ENCODE assay signal across 15 cellular contexts in the genomic region with DNA sequence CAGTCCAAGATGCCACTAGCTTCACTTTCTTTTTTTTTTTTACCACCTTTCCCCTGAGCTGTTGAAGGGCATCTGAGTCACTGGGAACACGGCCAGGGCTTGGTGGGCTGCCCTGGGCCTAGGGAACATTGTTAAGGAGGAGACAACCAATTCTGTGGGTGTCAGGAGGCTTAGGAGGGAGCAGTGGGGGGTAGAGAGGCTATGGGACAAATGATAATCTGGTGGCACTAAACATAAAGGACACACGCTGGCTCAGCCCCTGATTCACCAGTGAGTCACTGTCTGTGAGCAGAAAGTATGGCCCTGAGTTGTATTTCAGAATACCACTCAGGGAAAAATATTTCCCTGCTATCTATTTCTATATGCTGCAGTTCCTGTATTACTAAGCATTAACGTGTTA.
A peak's percentile ranks its signal among the peaks of the same experiment; 100 is the strongest.
DNase-seq lines count a peak whose midpoint lies in the region; ATAC-seq and TF ChIP-seq lines count a peak whose summit lies in the region.
"Had no signal": no experiment of that assay in that cellular context is flagged by ENCODE, and none has a peak within 500 bp of the region (broad histone marks: within the 10 kb centered on the region; RNA-seq: fewer than 3 reads in every experiment).

No MANE protein-coding gene starts in this region.

- intact Hi-C loops in CD14-positive monocyte (cut with micrococcal nuclease): no loop called here

- WGBS in SK-N-SH (ENCODE audit: low lambda C conversion rate): 7% methylated on average over 3 of the region's 3 CpGs

- TF ChIP-seq EP300 in SK-N-SH (IDR thresholded peaks at IDR 0.05; ENCODE audit: borderline replicate concordance in 1 of 2, low read depth in 1 of 2, low read length in 1 of 2): peak in 1 of 2 experiments; percentile 60; a peak in 1 of 4 replicates

- no peaks in the 10 kb centered on the region for H3K79me2 ChIP-seq in SK-N-SH (ENCODE audit: insufficient read depth)

- H3K27ac Mint-ChIP-seq in HFFc6 (peak overlapping the region; percentile 48; the same call in 1 of the 2 replicates), CD14-positive monocyte (no peak overlapping the region)
- H3K27ac Mint-ChIP-seq: stimulated activated naive CD8-positive, alpha-beta T cell treated with anti-CD3 and anti-CD28 coated beads, Interleukin-15, Interleukin-2, amounts not matched to agents 100 ng/mL and 50 ng/mL, for 24 hours had no signal

- CTCF ChIA-PET in SK-N-SH (lab: Yijun Ruan, JAX): no interaction called here

- peaks cover 7 to 46% of the 10 kb centered on the region in 2 experiments; a peak in 3 of 4 replicates for H3K4me1 ChIP-seq in SK-N-SH (ENCODE audit: control insufficient read depth in 1 of 2, insufficient read depth in 2 of 2, low read depth in 1 of 2, low read length in 1 of 2)

- POLR2A ChIA-PET in SK-N-SH (lab: Yijun Ruan, JAX): interaction anchor here (0.7 kb wide), 1 partner anchor 608 kb away, joined by 5 read pairs; no protein-coding TSS in a partner anchor

- H3K4me1 Mint-ChIP-seq in HFFc6 (ENCODE audit: low read depth): peaks cover 48% of the 10 kb centered on the region
- no peaks in the 10 kb centered on the region for H3K4me1 Mint-ChIP-seq in activated T-cell treated with anti-CD3 and anti-CD28 coated beads, Interleukin-2, amount 50 U/mL, for 4 hours (ENCODE audit: low read depth)
- H3K4me1 Mint-ChIP-seq in CD14-positive monocyte: no peaks in the 10 kb centered on the region

- peak overlapping the region; percentile 38; the same call in 1 of the 2 replicates for H3K9ac ChIP-seq in SK-N-SH

- peak; percentile 42 for DNase-seq in HFFc6
- DNase-seq in SK-N-SH: no peak
- DNase-seq in fibroblast of pulmonary artery (ENCODE audit: low read depth): peak; percentile 33
- DNase-seq in retinal pigment epithelial cell (ENCODE audit: low read depth): peak; percentile 43
- no peak for DNase-seq in NK-92 treated with Interleukin-12 subunit alpha and Interleukin-12 subunit beta, amount 100 ng/mL, for 24 hours (lab: John Stamatoyannopoulos, UW)
- no peak for DNase-seq in NCI-H1048 (lab: John Stamatoyannopoulos, UW)
- no peak for DNase-seq in activated T-cell treated with anti-CD3 and anti-CD28 coated beads, Interleukin-2, amount 50 U/mL, for 4 hours
- DNase-seq in CD14-positive monocyte (ENCODE audit: low spot score): no peak
- DNase-seq: activated CD8-positive, alpha-beta memory T cell treated with anti-CD3 and anti-CD28 coated beads, Interleukin-2, amount 50 U/mL, for 48 hours; DMS53; kidney; NCI-H2029; stimulated activated CD4-positive, alpha-beta T cell treated with anti-CD3 and anti-CD28 coated beads, Interleukin-1b, Interleukin-23, amount 100 ng/mL, for 48 hours had no signal

- no peaks in the 10 kb centered on the region for H3K36me3 Mint-ChIP-seq in HFFc6 (ENCODE audit: low read depth)
- H3K36me3 Mint-ChIP-seq in activated T-cell treated with anti-CD3 and anti-CD28 coated beads, Interleukin-2, amount 50 U/mL, for 4 hours (ENCODE audit: insufficient read depth): no peaks in the 10 kb centered on the region
- H3K36me3 Mint-ChIP-seq in CD14-positive monocyte: no peaks in the 10 kb centered on the region

- no peaks in the 10 kb centered on the region for H3K36me3 ChIP-seq in SK-N-SH (replicated peaks in 1 of 2; ENCODE audit: control insufficient read depth in 1 of 2, insufficient read depth in 2 of 2, low read length in 1 of 2)
- H3K36me3 ChIP-seq: neutrophil had no signal

- peaks cover 50% of the 10 kb centered on the region for H3F3A ChIP-seq in SK-N-SH (replicated peaks; ENCODE audit: insufficient read depth)

- no peak for ATAC-seq in activated T-cell treated with anti-CD3 and anti-CD28 coated beads, Interleukin-2, amount 50 U/mL, for 4 hours

- H2AFZ ChIP-seq in SK-N-SH (ENCODE audit: low read depth): no peak overlapping the region

- H3K9me3 ChIP-seq in SK-N-SH: no peaks in the 10 kb centered on the region
- H3K9me3 ChIP-seq: neutrophil had no signal

- H3K27me3 ChIP-seq in SK-N-SH (ENCODE audit: insufficient read depth): no peaks in the 10 kb centered on the region
- H3K27me3 ChIP-seq: neutrophil had no signal

- H3K9me2 ChIP-seq in SK-N-SH: no peaks in the 10 kb centered on the region

- peak overlapping the region in 1 of 2 experiments; percentile 86; a peak in 2 of 4 replicates for H3K27ac ChIP-seq in SK-N-SH (ENCODE audit: low read depth in 2 of 2, low read length in 1 of 2)
- H3K27ac ChIP-seq: neutrophil had no signal

- H3K4me2 ChIP-seq in SK-N-SH: peak overlapping the region; percentile 63

- H4K20me1 ChIP-seq in SK-N-SH (ENCODE audit: insufficient read depth): no peaks in the 10 kb centered on the region

- H3K4me3 Mint-ChIP-seq in HFFc6 (peak overlapping the region; percentile 54), CD14-positive monocyte (no peak overlapping the region)
- H3K4me3 Mint-ChIP-seq in activated T-cell treated with anti-CD3 and anti-CD28 coated beads, Interleukin-2, amount 50 U/mL, for 4 hours: no peak overlapping the region
- H3K4me3 Mint-ChIP-seq: stimulated activated naive CD8-positive, alpha-beta T cell treated with anti-CD3 and anti-CD28 coated beads, Interleukin-15, Interleukin-2, amounts not matched to agents 100 ng/mL and 50 ng/mL, for 24 hours had no signal

- H3K9me3 Mint-ChIP-seq in HFFc6: no peaks in the 10 kb centered on the region
- H3K9me3 Mint-ChIP-seq in activated T-cell treated with anti-CD3 and anti-CD28 coated beads, Interleukin-2, amount 50 U/mL, for 4 hours: peaks cover 11% of the 10 kb centered on the region
- peaks cover 3 to 9% (median 4%) of the 10 kb centered on the region in 7 donors for H3K9me3 Mint-ChIP-seq in CD14-positive monocyte
- H3K9me3 Mint-ChIP-seq: stimulated activated naive CD8-positive, alpha-beta T cell treated with anti-CD3 and anti-CD28 coated beads, Interleukin-15, Interleukin-2, amounts not matched to agents 100 ng/mL and 50 ng/mL, for 24 hours had no signal

- H3K27me3 Mint-ChIP-seq in HFFc6 (ENCODE audit: insufficient read depth): peaks cover 3% of the 10 kb centered on the region; the same call in 1 of the 2 replicates
- H3K27me3 Mint-ChIP-seq in activated T-cell treated with anti-CD3 and anti-CD28 coated beads, Interleukin-2, amount 50 U/mL, for 4 hours (ENCODE audit: low read depth): no peaks in the 10 kb centered on the region
- H3K27me3 Mint-ChIP-seq in CD14-positive monocyte (ENCODE audit: low read depth in 3 of 3): peaks cover 0 to 7% (median 1%) of the 10 kb centered on the region in 3 donors
- H3K27me3 Mint-ChIP-seq: stimulated activated naive CD8-positive, alpha-beta T cell treated with anti-CD3 and anti-CD28 coated beads, Interleukin-15, Interleukin-2, amounts not matched to agents 100 ng/mL and 50 ng/mL, for 24 hours had no signal

- H3K4me3 ChIP-seq in SK-N-SH (ENCODE audit: low read depth in 2 of 2, low read length in 1 of 2): no peak overlapping the region
- H3K4me3 ChIP-seq in fibroblast of pulmonary artery (replicated peaks; ENCODE audit: low read depth, low read length): no peak overlapping the region
- no peak overlapping the region for H3K4me3 ChIP-seq in retinal pigment epithelial cell (ENCODE audit: low read length)

- no peak for TF ChIP-seq RAD21 in SK-N-SH (IDR thresholded peaks at IDR 0.05; ENCODE audit: low read length)

- no peak for TF ChIP-seq CTCF in HFFc6 (IDR thresholded peaks at IDR 0.05)
- TF ChIP-seq CTCF in SK-N-SH (IDR thresholded peaks at IDR 0.05): no peak
- no peak for TF ChIP-seq CTCF in fibroblast of pulmonary artery (IDR thresholded peaks at IDR 0.05; ENCODE audit: low read length, missing control alignments)
- TF ChIP-seq CTCF in retinal pigment epithelial cell (conservative IDR thresholded peaks at IDR 0.05; ENCODE audit: low read depth, low read length): no peak
- TF ChIP-seq CTCF in CD14-positive monocyte (IDR thresholded peaks at IDR 0.05): no peak

TF ChIP-seq in SK-N-SH, 30 proteins besides CTCF, POLR2A, EP300 and RAD21:
- TF ChIP-seq, protein P1, sequence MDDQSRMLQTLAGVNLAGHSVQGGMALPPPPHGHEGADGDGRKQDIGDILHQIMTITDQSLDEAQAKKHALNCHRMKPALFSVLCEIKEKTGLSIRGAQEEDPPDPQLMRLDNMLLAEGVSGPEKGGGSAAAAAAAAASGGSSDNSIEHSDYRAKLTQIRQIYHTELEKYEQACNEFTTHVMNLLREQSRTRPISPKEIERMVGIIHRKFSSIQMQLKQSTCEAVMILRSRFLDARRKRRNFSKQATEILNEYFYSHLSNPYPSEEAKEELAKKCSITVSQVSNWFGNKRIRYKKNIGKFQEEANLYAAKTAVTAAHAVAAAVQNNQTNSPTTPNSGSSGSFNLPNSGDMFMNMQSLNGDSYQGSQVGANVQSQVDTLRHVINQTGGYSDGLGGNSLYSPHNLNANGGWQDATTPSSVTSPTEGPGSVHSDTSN (IDR thresholded peaks at IDR 0.05): peak; percentile 52; the same call in 1 of the 2 replicates
- TF ChIP-seq MEF2A (IDR thresholded peaks at IDR 0.05; ENCODE audit: borderline replicate concordance, low read depth): no peak
- no peak for TF ChIP-seq SMC3 (IDR thresholded peaks at IDR 0.05; ENCODE audit: low read depth, low read length)
- peak; percentile 67 for TF ChIP-seq JUND (IDR thresholded peaks at IDR 0.05)
- no peak for TF ChIP-seq RFX5 (IDR thresholded peaks at IDR 0.05; ENCODE audit: low read length)
- TF ChIP-seq FOSL2 (IDR thresholded peaks at IDR 0.05; ENCODE audit: borderline replicate concordance, low read depth): peak; percentile 89
- no peak for TF ChIP-seq RCOR1 (IDR thresholded peaks at IDR 0.05; ENCODE audit: low read length)
- peak; percentile 82 for TF ChIP-seq NFIC (IDR thresholded peaks at IDR 0.05; ENCODE audit: borderline replicate concordance)
- no peak for TF ChIP-seq NRF1 (IDR thresholded peaks at IDR 0.05; ENCODE audit: low read depth, low read length)
- TF ChIP-seq USF2 (IDR thresholded peaks at IDR 0.05; ENCODE audit: borderline replicate concordance, low read depth, low read length): no peak
- TF ChIP-seq TCF12 (IDR thresholded peaks at IDR 0.05): peak; percentile 53

Comparison
In these comparisons a context has a peak if more than half of its experiments do, and no peak if none do; other contexts are left out.
1. DNase-seq: peak in HFFc6 (single experiment), fibroblast of pulmonary artery (single experiment) and retinal pigment epithelial cell (single experiment); none in SK-N-SH (single experiment), NK-92 treated with Interleukin-12 subunit alpha and Interleukin-12 subunit beta, amount 100 ng/mL, for 24 hours (single experiment), NCI-H1048 (single experiment), activated T-cell treated with anti-CD3 and anti-CD28 coated beads, Interleukin-2, amount 50 U/mL, for 4 hours (single experiment) and CD14-positive monocyte (single experiment).